In the genomic region with DNA sequence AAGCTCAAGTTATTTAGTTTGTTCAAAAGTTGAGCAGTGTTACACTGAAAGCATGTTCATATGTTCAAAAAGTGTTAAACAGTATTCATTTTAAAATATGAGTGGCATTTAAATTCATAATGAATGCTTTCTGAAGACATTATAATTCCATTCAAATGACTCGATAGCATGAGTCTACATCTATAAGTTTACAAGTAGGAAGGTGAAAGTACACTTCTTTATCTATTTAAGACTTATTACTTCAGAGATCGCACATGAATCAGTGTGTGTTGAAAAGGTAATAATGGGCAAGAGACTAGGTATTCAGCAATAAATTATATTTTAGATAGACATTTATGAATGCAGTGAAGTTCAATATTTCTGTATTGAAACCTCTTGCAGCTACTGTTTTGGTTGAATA, we compare ENCODE assay signal across 23 cellular contexts.
DNase-seq lines count a peak whose midpoint lies in the region; ATAC-seq and TF ChIP-seq lines count a peak whose summit lies in the region.
"Had no signal": no experiment of that assay in that cellular context is flagged by ENCODE, and none has a peak within 500 bp of the region (broad histone marks: within the 10 kb centered on the region; RNA-seq: fewer than 3 reads in every experiment).

No MANE protein-coding gene starts in this region.

- no peak for TF ChIP-seq CTCF in IMR-90 (conservative IDR thresholded peaks at IDR 0.05; ENCODE audit: low read depth, low read length)
- no peak for TF ChIP-seq CTCF in RWPE2 (IDR thresholded peaks at IDR 0.05; ENCODE audit: poor library complexity, severe bottlenecking)
- no peak for TF ChIP-seq CTCF in epithelial cell of esophagus (IDR thresholded peaks at IDR 0.05; ENCODE audit: insufficient read depth, low read depth, low read length, missing control alignments)

- H3K36me3 ChIP-seq in IMR-90 (ENCODE audit: control insufficient read depth, insufficient read depth, low read length), result no peaks in the 10 kb centered on the region
- no peaks in the 10 kb centered on the region for H3K36me3 ChIP-seq in RWPE2 (ENCODE audit: low read depth)
- H3K36me3 ChIP-seq: BE2C, BLaER1 had no signal

- POLR2A ChIA-PET in IMR-90 (lab: Charles Lee; ENCODE audit: unreplicated experiment), result no interaction called here

- H3K4me3 ChIP-seq in IMR-90 (ENCODE audit: insufficient read depth, low read depth, low read length) (no peak overlapping the region), RWPE2 (ENCODE audit: severe bottlenecking) (no peak overlapping the region), epithelial cell of esophagus (ENCODE audit: low read length) (no peak overlapping the region)
- H3K4me3 ChIP-seq: BLaER1, GM12878 had no signal

- dilution Hi-C loops in IMR-90 (cut with HindIII; ENCODE audit: low sequenced_read_pairs, unreplicated experiment), result no loop called here

- BruUV-seq in IMR-90 (replicated peaks; lab: Mats Ljungman, UMichigan), result no TSS peak

- no peaks in the 10 kb centered on the region for H4K20me1 ChIP-seq in IMR-90 (ENCODE audit: insufficient read depth, low read length)
- H4K20me1 ChIP-seq: BLaER1 had no signal

- H3K56ac ChIP-seq in IMR-90 (ENCODE audit: extremely low read depth, insufficient read depth, low read length), result no peak overlapping the region

- TF ChIP-seq POLR2A in IMR-90 (IDR thresholded peaks at IDR 0.05; ENCODE audit: low read depth, low read length), result no peak

- no peak overlapping the region for H3K4ac ChIP-seq in IMR-90 (ENCODE audit: low read depth, low read length)

- H2AK9ac ChIP-seq in IMR-90 (replicated peaks; ENCODE audit: low read depth, low read length, poor library complexity), result no peak overlapping the region

- H3K23ac ChIP-seq in IMR-90 (ENCODE audit: low read depth, low read length), result no peak overlapping the region

- H3K27ac ChIP-seq in IMR-90 (ENCODE audit: insufficient read depth, low read length), result no peak overlapping the region
- no peak overlapping the region for H3K27ac ChIP-seq in RWPE2 (ENCODE audit: poor library complexity, severe bottlenecking)
- H3K27ac ChIP-seq: BLaER1 had no signal

- DNase-seq in IMR-90 (peak; percentile 23), RWPE2 (ENCODE audit: low spot score) (no peak), epithelial cell of esophagus (ENCODE audit: low read depth) (peak; percentile 31), HPDE6-E6E7 (ENCODE audit: extremely low spot score) (no peak), NAMALWA (ENCODE audit: low spot score) (no peak)
- DNase-seq: 8988T; ACHN; BE2C; C1 segment of cervical spinal cord; CD4-positive, alpha-beta memory T cell; CD4-positive, CD25-positive, alpha-beta regulatory T cell; CD8-positive, alpha-beta memory T cell; COR-L47; DMS 273 treated with DMSO at 0.1 percent for 48 hours; DMS153; DMS53; DMS79; DND-41; EL; GDM1 had no signal

- no peak overlapping the region for H4K5ac ChIP-seq in IMR-90 (ENCODE audit: low read depth, low read length)

- ATAC-seq in IMR-90 (ENCODE audit: low read depth) (no peak), RWPE2 (ENCODE audit: low read depth) (peak; percentile 68), HG02840 (IDR thresholded peaks at IDR 0.05; ENCODE audit: low FRiP score, unreplicated experiment) (no peak)
- ATAC-seq: GM12878 had no signal

- H3K4me2 ChIP-seq in IMR-90 (ENCODE audit: low read depth, low read length), result no peak overlapping the region
- H3K4me2 ChIP-seq: BLaER1 had no signal

- no peak for TF ChIP-seq RAD21 in IMR-90 (IDR thresholded peaks at IDR 0.05; ENCODE audit: low read length)

- no peaks in the 10 kb centered on the region for H3K9me1 ChIP-seq in IMR-90 (ENCODE audit: insufficient read depth, low read length)

- H3K18ac ChIP-seq in IMR-90 (ENCODE audit: low read depth, low read length), result no peak overlapping the region

- H3K14ac ChIP-seq in IMR-90 (replicated peaks; ENCODE audit: low read depth, low read length), result no peak overlapping the region

- no peak overlapping the region for H2BK15ac ChIP-seq in IMR-90 (ENCODE audit: low read depth, low read length)

- H3K9me3 ChIP-seq in IMR-90 (ENCODE audit: control insufficient read depth, insufficient read depth, low read length), result no peaks in the 10 kb centered on the region
- no peaks in the 10 kb centered on the region for H3K9me3 ChIP-seq in RWPE2 (ENCODE audit: severe bottlenecking)
- H3K9me3 ChIP-seq: BE2C, BLaER1 had no signal

- no peaks in the 10 kb centered on the region for H3K27me3 ChIP-seq in IMR-90 (ENCODE audit: control insufficient read depth, insufficient read depth, low read length)
- H3K27me3 ChIP-seq in RWPE2 (ENCODE audit: insufficient read depth, poor library complexity, severe bottlenecking), result no peaks in the 10 kb centered on the region
- H3K27me3 ChIP-seq: BE2C, BLaER1 had no signal

- in situ Hi-C loops in IMR-90 (cut with MboI; ENCODE audit: low sequenced_read_pairs), result no loop called here

- no peak overlapping the region for H2BK5ac ChIP-seq in IMR-90 (ENCODE audit: low read depth, low read length, poor library complexity, severe bottlenecking)

- intact Hi-C loops in IMR-90 (cut with micrococcal nuclease), result no loop called here

- H4K91ac ChIP-seq in IMR-90 (ENCODE audit: insufficient read depth, low read depth, low read length), result no peak overlapping the region

- H3K4me1 ChIP-seq in IMR-90 (ENCODE audit: control insufficient read depth, insufficient read depth, low read length) (no peaks in the 10 kb centered on the region), RWPE2 (ENCODE audit: insufficient read depth, poor library complexity, severe bottlenecking) (peaks cover 21% of the 10 kb centered on the region)
- H3K4me1 ChIP-seq: BE2C, BLaER1 had no signal

- CTCF ChIA-PET in IMR-90 (lab: Yijun Ruan, JAX), result no interaction called here

- H3K79me1 ChIP-seq in IMR-90 (ENCODE audit: low read depth in 1 of 2, low read length in 2 of 2), result no peaks in the 10 kb centered on the region

- no peak overlapping the region for H2BK20ac ChIP-seq in IMR-90 (ENCODE audit: low read depth, low read length)

- peak overlapping the region in 1 of 2 experiments; percentile 0; a peak in 1 of 4 replicates for H4K8ac ChIP-seq in IMR-90 (ENCODE audit: low read depth in 2 of 2, low read length in 2 of 2)

- WGBS in IMR-90 (ENCODE audit: extremely low coverage in 2 of 2, insufficient read length in 1 of 2), 2 experiments, result no CpG with 5 or more reads among the region's 2 CpGs

- H2AK5ac ChIP-seq in IMR-90 (ENCODE audit: low read depth, low read length), result no peak overlapping the region

- H2BK120ac ChIP-seq in IMR-90 (ENCODE audit: low read depth, low read length), result no peak overlapping the region

- no peak overlapping the region for H3K9ac ChIP-seq in IMR-90 (ENCODE audit: low read depth, low read length)
- H3K9ac ChIP-seq: BLaER1 had no signal

- H2AFZ ChIP-seq in IMR-90 (replicated peaks; ENCODE audit: low read length, poor library complexity), result no peak overlapping the region

TF ChIP-seq in IMR-90, 13 proteins besides CTCF, POLR2A, EP300 and RAD21:
- TF ChIP-seq RFX5 (IDR thresholded peaks at IDR 0.05; ENCODE audit: low read depth, low read length), result no peak
- no peak for TF ChIP-seq CHD1 (IDR thresholded peaks at IDR 0.05; ENCODE audit: low read depth, low read length)
- no peak for TF ChIP-seq CEBPB (IDR thresholded peaks at IDR 0.05; ENCODE audit: low read depth, low read length)
- TF ChIP-seq BHLHE40 (IDR thresholded peaks at IDR 0.05; ENCODE audit: low read depth, low read length), result no peak
- TF ChIP-seq SMC3 (IDR thresholded peaks at IDR 0.05; ENCODE audit: low read depth, low read length), result no peak

Comparison
In these comparisons a context has a peak if more than half of its experiments do, and no peak if none do; other contexts are left out.
1. DNase-seq: peak in IMR-90 (single experiment) and epithelial cell of esophagus (single experiment); none in RWPE2 (single experiment), HPDE6-E6E7 (single experiment) and NAMALWA (single experiment).